13 cellular contexts compared by ENCODE assay signal in genomic region chr3:156859578-156859977, GRCh38. TPM values are rescaled to one million over a fixed set of nuclear protein-coding genes. Genes with fewer than 3 reads are reported as not detected.
DNase-seq lines count a peak whose midpoint lies in the region; ATAC-seq lines count a peak whose summit lies in the region.
"Had no signal": no experiment of that assay in that cellular context is flagged by ENCODE, and none has a peak within 500 bp of the region (broad histone marks: within the 10 kb centered on the region; RNA-seq: fewer than 3 reads in every experiment).

No MANE protein-coding gene starts in this region.

- in situ Hi-C loops in SK-MEL-5 (cut with HindIII; ENCODE audit: low pct_unique_long_range_greater_than_20kb, low sequenced_read_pairs) (no loop called here), ACHN (cut with HindIII; ENCODE audit: low pct_ligation_motif_present, low pct_unique_long_range_greater_than_20kb, low sequenced_read_pairs) (no loop called here)

- peak; percentile 5 for DNase-seq in SK-MEL-5 (ENCODE audit: low read depth, low spot score)
- DNase-seq in stimulated activated CD4-positive, alpha-beta T cell treated with anti-CD3 and anti-CD28 coated beads, Interleukin-2, amount 100 ng/mL, for 24 hours, result no peak
- no peak for DNase-seq in ACHN
- DNase-seq in pons (ENCODE audit: low spot score), result no peak
- no peak for DNase-seq in HuH-7 (ENCODE audit: low spot score)
- DNase-seq: activated CD4-positive, CD25-positive, alpha-beta regulatory T cell treated with anti-CD3 and anti-CD28 coated beads, Interleukin-2, amount 50 U/mL, for 72 hours; activated effector memory CD4-positive, alpha-beta T cell treated with anti-CD3 and anti-CD28 coated beads, Interleukin-2, amount 50 U/mL, for 16 hours; thyroid gland had no signal

- ATAC-seq in GM18861 (IDR thresholded peaks at IDR 0.05; ENCODE audit: unreplicated experiment), result peak; percentile 99
- ATAC-seq in GM21447 (IDR thresholded peaks at IDR 0.05; ENCODE audit: unreplicated experiment), result peak; percentile 95
- peak; percentile 97 for ATAC-seq in HG03064 (IDR thresholded peaks at IDR 0.05; ENCODE audit: low read depth, unreplicated experiment)
- ATAC-seq: gastroesophageal sphincter, Right ventricle myocardium inferior had no signal

RNA-seq across cellular contexts. Expression of gene LEKR1, which starts 33.4 kb away (rescaled TPM):
- 0.21 TPM in 1 of 2 replicates, not detected in the other for total RNA-seq in SK-MEL-5 (2014; rRNA removed; shearing (Covaris generic))
- polyA plus RNA-seq in SK-MEL-5 (2015; cell fraction: cytosol; rRNA removed), result 0.08 TPM in 1 of 2 replicates, not detected in the other
- polyA plus RNA-seq in SK-MEL-5 (2015; cell fraction: nucleus; rRNA removed), result 0.11 and 0.60 TPM in 2 replicates
